ENCODE assay signal across 9 cellular contexts in genomic region chr2:46970334-46971288, GRCh38. TPM values are rescaled to one million over a fixed set of nuclear protein-coding genes. Genes with fewer than 3 reads are reported as not detected.
A peak's percentile ranks its signal among the peaks of the same experiment; 100 is the strongest.
DNase-seq lines count a peak whose midpoint lies in the region; ATAC-seq and TF ChIP-seq lines count a peak whose summit lies in the region.
"Had no signal": no experiment of that assay in that cellular context is flagged by ENCODE, and none has a peak within 500 bp of the region (broad histone marks: within the 10 kb centered on the region; RNA-seq: fewer than 3 reads in every experiment).

No MANE protein-coding gene starts in this region.

- TF ChIP-seq CTCF in foreskin keratinocyte (conservative IDR thresholded peaks at IDR 0.05) (no peak), spleen (IDR thresholded peaks at IDR 0.05 in 8 of 11, conservative IDR thresholded peaks at IDR 0.05 in 3 of 11) (no peak), GM10248 (IDR thresholded peaks at IDR 0.05; ENCODE audit: control extremely low read depth, extremely low read depth, low read depth, missing control alignments) (no peak)

- ATAC-seq in foreskin keratinocyte = peak; percentile 69
- no peak for ATAC-seq in HG03442 (IDR thresholded peaks at IDR 0.05; ENCODE audit: unreplicated experiment)
- ATAC-seq in GM21717 (IDR thresholded peaks at IDR 0.05; ENCODE audit: unreplicated experiment) = no peak

- intact Hi-C loops in spleen (cut with DNase I; ENCODE audit: low total_unique reads) = no loop called here

- peaks cover 0 to 45% (median 9%) of the 10 kb centered on the region in 6 donors for H3K36me3 ChIP-seq in spleen

- WGBS in spleen, 5 donors = 51 to 68% (median 57%) methylated on average over 11 to 13 of the region's 13 CpGs

- no peak overlapping the region for H3K4me3 ChIP-seq in spleen

- no peaks in the 10 kb centered on the region for H3K9me3 ChIP-seq in spleen

- H3K27me3 ChIP-seq in foreskin keratinocyte (no peaks in the 10 kb centered on the region), spleen (replicated peaks in 1 of 7) (no peaks in the 10 kb centered on the region)

- H3K27ac ChIP-seq in foreskin keratinocyte (peak overlapping the region; percentile 32), spleen (peak overlapping the region; percentile 62 to 87 (median 78))

- POLR2A ChIA-PET in GM10248 (lab: Yijun Ruan, JAX) = no interaction called here

- CTCF ChIA-PET in GM10248 (lab: Yijun Ruan, JAX) = interaction anchor here (1.1 to 2.4 kb wide), 3 partner anchors 10 to 352 kb away, joined by 3 to 7 read pairs (median 3); no protein-coding TSS in a partner anchor

- TF ChIP-seq POLR2A in spleen (IDR thresholded peaks at IDR 0.05) = no peak

- peak; percentile 26 for DNase-seq in H4 (ENCODE audit: low spot score)
- DNase-seq in SIG-M5 (lab: John Stamatoyannopoulos, UW) = peak; percentile 62
- peak; percentile 75 to 82 for DNase-seq in foreskin keratinocyte
- peak; percentile 79 for DNase-seq in spleen
- DNase-seq in D341Med (ENCODE audit: low spot score) = no peak
- DNase-seq in GM10248 (ENCODE audit: extremely low spot score) = no peak
- DNase-seq: activated CD8-positive, alpha-beta memory T cell treated with anti-CD3 and anti-CD28 coated beads, Interleukin-2, amount 50 U/mL, for 48 hours had no signal

- H3K4me1 ChIP-seq in foreskin keratinocyte (peaks cover 32% of the 10 kb centered on the region), spleen (peaks cover 11 to 94% (median 35%) of the 10 kb centered on the region in 6 donors)

RNA-seq across cellular contexts. Expression of gene TTC7A, which starts 29.6 kb away (rescaled TPM):
- 4.4 and 5.8 TPM in 2 replicates for total RNA-seq in H4 (2014; rRNA removed; shearing (Covaris generic))
- 18.2 and 19.5 TPM in 2 replicates for total RNA-seq in foreskin keratinocyte
- 11.2 and 11.9 TPM in 2 replicates for polyA plus RNA-seq in foreskin keratinocyte
- total RNA-seq in spleen = 10 to 100 TPM; 40.3 to 59.0 (median 47.6) TPM
- 10 to 100 TPM; 13.6 to 37.6 (median 17.7) TPM for polyA plus RNA-seq in spleen

RNA-seq across cellular contexts. Expression of gene MCFD2, which starts 55.0 kb away (rescaled TPM):
- 112 and 124 TPM in 2 replicates for total RNA-seq in H4 (2014; rRNA removed; shearing (Covaris generic))
- total RNA-seq in foreskin keratinocyte (74.7 and 83.4 TPM in 2 replicates), spleen (100 to 1,000 TPM in 1 of 7 donors, 10 to 100 TPM in 6; 53.4 to 112 (median 70.9) TPM)
- polyA plus RNA-seq in foreskin keratinocyte (36.6 and 45.8 TPM in 2 replicates), spleen (10 to 100 TPM; 10.3 to 22.3 (median 14.0) TPM)

Comparison
In these comparisons a context has a peak if more than half of its experiments do, and no peak if none do; other contexts are left out.
1. DNase-seq: peak in H4 (single experiment), SIG-M5 (single experiment), foreskin keratinocyte (2 of 2) and spleen (single experiment); none in D341Med (single experiment) and GM10248 (single experiment).